8 cellular contexts compared by ENCODE assay signal in the genomic region with DNA sequence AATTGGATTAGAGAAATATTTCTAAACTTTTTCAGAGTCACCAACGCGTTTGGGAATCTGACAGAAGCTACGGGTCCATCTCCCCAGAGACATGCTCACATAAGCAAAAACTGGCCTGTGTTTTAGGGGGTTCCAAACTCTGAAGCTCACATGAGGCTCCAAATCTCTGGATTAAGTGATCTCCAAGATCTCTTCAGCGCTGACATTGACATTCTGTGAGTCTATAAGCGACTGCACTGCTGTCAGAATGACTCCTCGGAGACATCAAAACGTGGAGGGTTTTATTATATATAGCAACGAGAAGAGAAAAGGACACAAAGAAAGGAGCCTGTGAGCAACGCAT. TPM values are rescaled to one million over a fixed set of nuclear protein-coding genes. Genes with fewer than 3 reads are reported as not detected.
DNase-seq lines count a peak whose midpoint lies in the region; ATAC-seq and TF ChIP-seq lines count a peak whose summit lies in the region.

No MANE protein-coding gene starts in this region.

- H3K27ac ChIP-seq in BLaER1 (peak overlapping the region; percentile 68; the same call in 1 of the 2 replicates), MM.1S (ENCODE audit: low read length) (peak overlapping the region; percentile 51; the same call in 1 of the 2 replicates), ectodermal cell (ENCODE audit: insufficient read depth, low read depth, low read length, poor library complexity, severe bottlenecking) (no peak overlapping the region), neural cell (ENCODE audit: low read length) (peak overlapping the region; percentile 92)

- H3K36me3 ChIP-seq in BLaER1, result no peaks in the 10 kb centered on the region
- no peaks in the 10 kb centered on the region for H3K36me3 ChIP-seq in MM.1S (replicated peaks; ENCODE audit: insufficient read depth, low read length)
- H3K36me3 ChIP-seq in ectodermal cell (ENCODE audit: control insufficient read depth, insufficient read depth, low read length), result no peaks in the 10 kb centered on the region
- no peaks in the 10 kb centered on the region for H3K36me3 ChIP-seq in neural cell (ENCODE audit: insufficient read depth, low read length)

- ATAC-seq in GM19463 (IDR thresholded peaks at IDR 0.05; ENCODE audit: unreplicated experiment), result no peak

- H3K27me3 ChIP-seq in BLaER1, result no peaks in the 10 kb centered on the region
- no peaks in the 10 kb centered on the region for H3K27me3 ChIP-seq in MM.1S (replicated peaks; ENCODE audit: insufficient read depth, low read length)
- H3K27me3 ChIP-seq in ectodermal cell (ENCODE audit: control insufficient read depth, insufficient read depth, low read length, poor library complexity, severe bottlenecking), result peaks cover 17% of the 10 kb centered on the region
- no peaks in the 10 kb centered on the region for H3K27me3 ChIP-seq in neural cell (ENCODE audit: insufficient read depth, low read depth, low read length)

- H3K9me2 ChIP-seq in MM.1S (replicated peaks; ENCODE audit: insufficient read depth, low read length) (no peaks in the 10 kb centered on the region), neural cell (ENCODE audit: insufficient read depth, low read length) (no peaks in the 10 kb centered on the region)

- WGBS in ectodermal cell, 2 experiments, result 34 to 37% methylated on average over 9 of the region's 9 CpGs

- H2AFZ ChIP-seq in MM.1S (ENCODE audit: low read length), result peak overlapping the region; percentile 75
- peak overlapping the region; percentile 52 for H2AFZ ChIP-seq in neural cell (ENCODE audit: low read depth, low read length)

- H3F3A ChIP-seq in MM.1S (ENCODE audit: insufficient read depth, low read length), result 0 out of 2 replicates have a peak, but pooled peaks cover 7% of the 10 kb centered on the region
- no peaks in the 10 kb centered on the region for H3F3A ChIP-seq in neural cell (ENCODE audit: insufficient read depth, low read length, poor library complexity, severe bottlenecking)

- TF ChIP-seq RAD21 in neural cell (conservative IDR thresholded peaks at IDR 0.05), result no peak

- H3K4me1 ChIP-seq in BLaER1 (peaks cover 25% of the 10 kb centered on the region), MM.1S (ENCODE audit: low read length) (peaks cover 20% of the 10 kb centered on the region), ectodermal cell (ENCODE audit: control insufficient read depth, insufficient read depth, low read length) (peaks cover 7% of the 10 kb centered on the region)

- no peaks in the 10 kb centered on the region for H3K9me3 ChIP-seq in BLaER1
- H3K9me3 ChIP-seq in MM.1S (replicated peaks; ENCODE audit: insufficient read depth, low read length), result no peaks in the 10 kb centered on the region
- H3K9me3 ChIP-seq in ectodermal cell (ENCODE audit: control insufficient read depth, low read length), result no peaks in the 10 kb centered on the region
- H3K9me3 ChIP-seq in neural cell (ENCODE audit: low read length), result no peaks in the 10 kb centered on the region

- H4K20me1 ChIP-seq in BLaER1 (peaks cover 34% of the 10 kb centered on the region), MM.1S (ENCODE audit: insufficient read depth, low read length) (no peaks in the 10 kb centered on the region; the same call in 1 of the 2 replicates), neural cell (ENCODE audit: insufficient read depth) (no peaks in the 10 kb centered on the region)

- TF ChIP-seq EP300 in neural cell (conservative IDR thresholded peaks at IDR 0.05; ENCODE audit: poor library complexity, severe bottlenecking), result no peak

- no peak for TF ChIP-seq CTCF in MM.1S (IDR thresholded peaks at IDR 0.05; ENCODE audit: low read length)
- no peak for TF ChIP-seq CTCF in neural cell (IDR thresholded peaks at IDR 0.05; ENCODE audit: poor library complexity, severe bottlenecking)

- no peak for DNase-seq in MM.1S
- no peak for DNase-seq in NCI-H82 (lab: John Stamatoyannopoulos, UW)
- no peak for DNase-seq in NCI-H2227 treated with DMSO at 0.1 percent for 48 hours (lab: John Stamatoyannopoulos, UW)
- DNase-seq in cerebellar cortex (ENCODE audit: low spot score), result no peak

- H3K4me2 ChIP-seq in BLaER1 (peak overlapping the region; percentile 87), MM.1S (ENCODE audit: low read depth, low read length) (peak overlapping the region; percentile 52), neural cell (ENCODE audit: low read length) (peak overlapping the region; percentile 69)

- H3K9ac ChIP-seq in BLaER1 (peak overlapping the region; percentile 75), MM.1S (ENCODE audit: low read length) (peak overlapping the region; percentile 59), neural cell (ENCODE audit: low read length) (peak overlapping the region; percentile 84)

- H3K4me3 ChIP-seq in BLaER1 (peak overlapping the region; percentile 92), MM.1S (ENCODE audit: low read length) (peak overlapping the region; percentile 43), ectodermal cell (ENCODE audit: insufficient read depth, low read depth, low read length) (peak overlapping the region; percentile 21), neural cell (ENCODE audit: low read length) (peak overlapping the region; percentile 96)

- H3K79me2 ChIP-seq in MM.1S (ENCODE audit: low read length) (peaks cover 31% of the 10 kb centered on the region), neural cell (replicated peaks; ENCODE audit: insufficient read depth, low read length) (peaks cover 37% of the 10 kb centered on the region)

TF ChIP-seq in neural cell, 6 proteins besides CTCF, POLR2A, EP300 and RAD21:
- TF ChIP-seq POLR2AphosphoS5 (IDR thresholded peaks at IDR 0.05) (no peak), SMC3 (conservative IDR thresholded peaks at IDR 0.05; ENCODE audit: poor library complexity) (no peak)

RNA-seq across cellular contexts. Expression of gene SIK2, which starts 0.6 kb away (rescaled TPM):
- polyA plus RNA-seq in ectodermal cell (2013, experiment 1 of 4), result 17.3 TPM
- 21.1 TPM for polyA plus RNA-seq in ectodermal cell (2013, experiment 2 of 4)
- polyA plus RNA-seq in ectodermal cell (2013, experiment 3 of 4), result 13.5 TPM
- polyA plus RNA-seq in ectodermal cell (2013, experiment 4 of 4), result 14.5 TPM
- 9.0 and 10.3 TPM in 2 replicates for polyA plus RNA-seq in neural cell
- 26.3 and 30.6 TPM in 2 replicates for polyA minus RNA-seq in neural cell

Comparison
In these comparisons a context has a peak if more than half of its experiments do, and no peak if none do; other contexts are left out.
1. H3K4me3 ChIP-seq: peak in every context shown above with its lines; median percentile 96 in neural cell; 92 in BLaER1; 43 in MM.1S; 21 in ectodermal cell.